Comparison of ENCODE assay signal across 26 cellular contexts in genomic region chr17:53948323-53948722, GRCh38.
"Had no signal": no experiment of that assay in that cellular context is flagged by ENCODE, and none has a peak within 500 bp of the region (broad histone marks: within the 10 kb centered on the region; RNA-seq: fewer than 3 reads in every experiment).

No MANE protein-coding gene starts in this region.

- H3K36me3 ChIP-seq: MG63, SJCRH30 had no signal

- H3K27me3 ChIP-seq: MG63, SJCRH30 had no signal

- H3K27ac ChIP-seq: HL-60, SJCRH30 had no signal

- H3K4me3 ChIP-seq: MG63, SJCRH30 had no signal

- H3K4me1 ChIP-seq: SJCRH30 had no signal

- FAIRE-seq: HTR-8/SVneo had no signal

- DNase-seq: Karpas-422; KG1; MG63; NCI-H1092; NCI-H1105 treated with DMSO at 0.1 percent for 48 hours; NCI-H1417 treated with DMSO at 0.1 percent for 48 hours; NCI-H146; NCI-H1694 treated with DMSO at 0.1 percent for 48 hours; NCI-H1930; NCI-H2081 treated with DMSO at 0.1 percent for 48 hours; NCI-H2171; NCI-H226; NCI-H446; NCI-H510A; NCI-H524 treated with DMSO at 0.1 percent for 48 hours; NCI-H69; NCI-H774; NK-92 treated with Interleukin-12 subunit alpha and Interleukin-12 subunit beta, amount 100 ng/mL, for 24 hours; PC-3; SHP77 treated with DMSO at 0.1 percent for 48 hours; SJCRH30 had no signal

- ATAC-seq: Panc1, PC-3, Right ventricle myocardium inferior, SK-N-SH treated with all-trans-retinoic acid at 6 μM for 48 hours had no signal

- H3K9me3 ChIP-seq: MG63, SJCRH30 had no signal
